In genomic region chr3:136250226-136250861, GRCh38 we compare ENCODE assay signal across 8 cellular contexts. TPM values are rescaled to one million over a fixed set of nuclear protein-coding genes. Genes with fewer than 3 reads are reported as not detected.
DNase-seq lines count a peak whose midpoint lies in the region; ATAC-seq and TF ChIP-seq lines count a peak whose summit lies in the region.

TSS of gene PCCB (plus strand) at chr3:136250340. CDS start at chr3:136250376, 36 bp downstream.

- H3K4me3 Mint-ChIP-seq in activated T-helper 2 cell treated with anti-CD3 and anti-CD28 coated beads, Interferon-gamma antibody, Interleukin-2, Interleukin-4, amounts not matched to agents 10 μg/mL and 5 μg/mL and 100 μg/mL, durations not matched to agents 14 hours and 24 hours and 36 hours (ENCODE audit: low read depth), result peak within 1 kb of the TSS; percentile 88
- peak within 1 kb of the TSS; percentile 97 for H3K4me3 Mint-ChIP-seq in natural killer cell treated with Interleukin-12 subunit alpha and Interleukin-12 subunit beta and Interleukin-15 and Interleukin-18, amount 100 ng/mL, for 72 hours

- H3K4me3 ChIP-seq in LNCaP clone FGC (ENCODE audit: low read depth, low read length), result peak within 1 kb of the TSS; percentile 58

- no peaks in the 10 kb centered on the region for H3K9me3 Mint-ChIP-seq in activated T-helper 2 cell treated with anti-CD3 and anti-CD28 coated beads, Interferon-gamma antibody, Interleukin-2, Interleukin-4, amounts not matched to agents 10 μg/mL and 5 μg/mL and 100 μg/mL, durations not matched to agents 14 hours and 24 hours and 36 hours
- no peaks in the 10 kb centered on the region for H3K9me3 Mint-ChIP-seq in natural killer cell treated with Interleukin-12 subunit alpha and Interleukin-12 subunit beta and Interleukin-15 and Interleukin-18, amount 100 ng/mL, for 72 hours

- ATAC-seq in natural killer cell treated with Interleukin-12 subunit alpha and Interleukin-12 subunit beta and Interleukin-15 and Interleukin-18, amount 100 ng/mL, for 72 hours, result peak; percentile 99
- ATAC-seq in stimulated activated naive CD8-positive, alpha-beta T cell treated with anti-CD3 and anti-CD28 coated beads, Interleukin-15, Interleukin-2, amounts not matched to agents 100 U/mL and 50 U/mL, for 24 hours, result peak; percentile 100

- intact Hi-C loops in activated T-helper 2 cell treated with anti-CD3 and anti-CD28 coated beads, Interferon-gamma antibody, Interleukin-2, Interleukin-4, amounts not matched to agents 10 μg/mL and 5 μg/mL and 100 μg/mL, durations not matched to agents 14 hours and 24 hours and 36 hours (cut with micrococcal nuclease), result loop anchor here (1.0 to 2.0 kb wide), 4 partner anchors 54 to 568 kb away; partner anchors contain the start of genes MSL2, SLC35G2 and STAG1

- DNase-seq in ELR (ENCODE audit: low read depth) (peak; percentile 95), H4 (ENCODE audit: low spot score) (peak; percentile 95), LNCaP clone FGC (ENCODE audit: low read depth) (peak; percentile 95), RWPE1 (ENCODE audit: low spot score) (peak; percentile 96), fibroblast of peridontal ligament (ENCODE audit: extremely low read depth) (peak; percentile 90)
- peak; percentile 89 for DNase-seq in activated T-helper 2 cell treated with anti-CD3 and anti-CD28 coated beads, Interferon-gamma antibody, Interleukin-2, Interleukin-4, amounts not matched to agents 10 μg/mL and 5 μg/mL and 100 μg/mL, durations not matched to agents 14 hours and 24 hours and 36 hours (ENCODE audit: low spot score)
- DNase-seq in natural killer cell treated with Interleukin-12 subunit alpha and Interleukin-12 subunit beta and Interleukin-15 and Interleukin-18, amount 100 ng/mL, for 72 hours (ENCODE audit: low spot score), result peak; percentile 93
- peak; percentile 92 for DNase-seq in stimulated activated naive CD8-positive, alpha-beta T cell treated with anti-CD3 and anti-CD28 coated beads, Interleukin-15, Interleukin-2, amounts not matched to agents 100 U/mL and 50 U/mL, for 24 hours

- POLR2A ChIA-PET in RWPE1 (lab: Yijun Ruan, JAX; ENCODE audit: low non-redundant PET), result interaction anchor here (0.6 kb wide), 1 partner anchor 502 kb away, joined by 3 read pairs; the partner anchor contains the start of gene STAG1

- H3K27me3 Mint-ChIP-seq in activated T-helper 2 cell treated with anti-CD3 and anti-CD28 coated beads, Interferon-gamma antibody, Interleukin-2, Interleukin-4, amounts not matched to agents 10 μg/mL and 5 μg/mL and 100 μg/mL, durations not matched to agents 14 hours and 24 hours and 36 hours (ENCODE audit: low read depth), result no peaks in the 10 kb centered on the region
- H3K27me3 Mint-ChIP-seq in natural killer cell treated with Interleukin-12 subunit alpha and Interleukin-12 subunit beta and Interleukin-15 and Interleukin-18, amount 100 ng/mL, for 72 hours, result no peaks in the 10 kb centered on the region

- peaks cover 17% of the 10 kb centered on the region for H3K4me1 Mint-ChIP-seq in activated T-helper 2 cell treated with anti-CD3 and anti-CD28 coated beads, Interferon-gamma antibody, Interleukin-2, Interleukin-4, amounts not matched to agents 10 μg/mL and 5 μg/mL and 100 μg/mL, durations not matched to agents 14 hours and 24 hours and 36 hours (ENCODE audit: low read depth)
- peaks cover 20 to 25% of the 10 kb centered on the region in 2 donors for H3K4me1 Mint-ChIP-seq in natural killer cell treated with Interleukin-12 subunit alpha and Interleukin-12 subunit beta and Interleukin-15 and Interleukin-18, amount 100 ng/mL, for 72 hours (ENCODE audit: low read depth in 2 of 2)

- no peaks in the 10 kb centered on the region for H3K36me3 Mint-ChIP-seq in activated T-helper 2 cell treated with anti-CD3 and anti-CD28 coated beads, Interferon-gamma antibody, Interleukin-2, Interleukin-4, amounts not matched to agents 10 μg/mL and 5 μg/mL and 100 μg/mL, durations not matched to agents 14 hours and 24 hours and 36 hours (ENCODE audit: low read depth)
- H3K36me3 Mint-ChIP-seq in natural killer cell treated with Interleukin-12 subunit alpha and Interleukin-12 subunit beta and Interleukin-15 and Interleukin-18, amount 100 ng/mL, for 72 hours, result no peaks in the 10 kb centered on the region

- peak within 1 kb of the TSS; percentile 94 for H3K27ac ChIP-seq in RWPE1

- TF ChIP-seq CTCF in LNCaP clone FGC (IDR thresholded peaks at IDR 0.05; ENCODE audit: control insufficient read depth, extremely low read depth, insufficient read depth) (peak; percentile 75), RWPE1 (conservative IDR thresholded peaks at IDR 0.05; ENCODE audit: low read depth) (peak; percentile 80)

- peak within 1 kb of the TSS; percentile 90 for H3K27ac Mint-ChIP-seq in activated T-helper 2 cell treated with anti-CD3 and anti-CD28 coated beads, Interferon-gamma antibody, Interleukin-2, Interleukin-4, amounts not matched to agents 10 μg/mL and 5 μg/mL and 100 μg/mL, durations not matched to agents 14 hours and 24 hours and 36 hours
- peak within 1 kb of the TSS; percentile 90 to 97 for H3K27ac Mint-ChIP-seq in natural killer cell treated with Interleukin-12 subunit alpha and Interleukin-12 subunit beta and Interleukin-15 and Interleukin-18, amount 100 ng/mL, for 72 hours

- CTCF ChIA-PET in RWPE1 (lab: Yijun Ruan, JAX), result interaction anchor here (0.7 to 1.0 kb wide), 2 partner anchors 176 to 364 kb away, joined by 3 read pairs; no protein-coding TSS in a partner anchor

RNA-seq across cellular contexts. Expression of gene PCCB, which starts in this region (rescaled TPM):
- total RNA-seq in H4 (2014; rRNA removed; shearing (Covaris generic)), result 71.4 and 73.2 TPM in 2 replicates
- total RNA-seq in activated T-helper 2 cell treated with anti-CD3 and anti-CD28 coated beads, Interferon-gamma antibody, Interleukin-2, Interleukin-4, amounts not matched to agents 10 μg/mL and 5 μg/mL and 100 μg/mL, durations not matched to agents 14 hours and 24 hours and 36 hours, result 44.5 and 47.5 TPM in 2 replicates
- total RNA-seq in natural killer cell treated with Interleukin-12 subunit alpha and Interleukin-12 subunit beta and Interleukin-15 and Interleukin-18, amount 100 ng/mL, for 72 hours, result 10 to 100 TPM; 40.4 to 45.0 TPM

Comparison
In these comparisons a context has a peak if more than half of its experiments do, and no peak if none do; other contexts are left out.
1. Peak in every context shown above with its lines: DNase-seq, ATAC-seq, H3K4me3 ChIP-seq and H3K27ac ChIP-seq.